In genomic region chr2:47402805-47403691, GRCh38 we compare ENCODE assay signal across 8 cellular contexts. TPM values are rescaled to one million over a fixed set of nuclear protein-coding genes. Genes with fewer than 3 reads are reported as not detected.
DNase-seq lines count a peak whose midpoint lies in the region; ATAC-seq and TF ChIP-seq lines count a peak whose summit lies in the region.

Gene MSH2 (plus strand): TSS chr2:47403156. CDS start chr2:47403192, 36 bp downstream.

- H3K36me3 Mint-ChIP-seq in activated T-cell treated with anti-CD3 and anti-CD28 coated beads, Interleukin-2, amount 50 U/mL, for 24 hours (ENCODE audit: low read depth): peaks cover 42% of the 10 kb centered on the region

- CTCF ChIA-PET in Panc1 (lab: Charles Lee): interaction anchor here (0.6 to 1.1 kb wide), 4 partner anchors 15 to 68 kb away, joined by 3 to 9 read pairs (median 5); no protein-coding TSS in a partner anchor

- H3K4me3 Mint-ChIP-seq in activated T-cell treated with anti-CD3 and anti-CD28 coated beads, Interleukin-2, amount 50 U/mL, for 24 hours: peak within 1 kb of the TSS; percentile 96

- H2AFZ ChIP-seq in KMS-11 (ENCODE audit: low read depth): peak within 1 kb of the TSS; percentile 94

- H3K9me3 Mint-ChIP-seq in activated T-cell treated with anti-CD3 and anti-CD28 coated beads, Interleukin-2, amount 50 U/mL, for 24 hours: no peaks in the 10 kb centered on the region

- peak within 1 kb of the TSS; percentile 78 for H3K27ac ChIP-seq in KMS-11
- peak within 1 kb of the TSS; percentile 84 for H3K27ac ChIP-seq in Panc1 (ENCODE audit: low read length)
- H3K27ac ChIP-seq in esophagus (ENCODE audit: low read depth in 2 of 2, low read length in 1 of 2): peak within 1 kb of the TSS; percentile 26 to 84

- in situ Hi-C loops in Panc1 (cut with HindIII; ENCODE audit: low pct_unique_long_range_greater_than_20kb, low sequenced_read_pairs): no loop called here

- H3K27me3 ChIP-seq in KMS-11 (ENCODE audit: insufficient read depth, low read depth) (no peaks in the 10 kb centered on the region), Panc1 (ENCODE audit: control insufficient read depth, insufficient read depth, low read length) (no peaks in the 10 kb centered on the region), esophagus (ENCODE audit: control insufficient read depth in 1 of 2, insufficient read depth in 2 of 2, low read length in 2 of 2) (no peaks in the 10 kb centered on the region), mucosa of stomach (ENCODE audit: control insufficient read depth, insufficient read depth, low read length) (no peaks in the 10 kb centered on the region)

- peak within 1 kb of the TSS; percentile 98 for H3K27ac Mint-ChIP-seq in activated T-cell treated with anti-CD3 and anti-CD28 coated beads, Interleukin-2, amount 50 U/mL, for 24 hours

- no peaks in the 10 kb centered on the region for H3K27me3 Mint-ChIP-seq in activated T-cell treated with anti-CD3 and anti-CD28 coated beads, Interleukin-2, amount 50 U/mL, for 24 hours

- H3K9me3 ChIP-seq in Panc1 (ENCODE audit: control insufficient read depth, insufficient read depth, low read depth, low read length) (no peaks in the 10 kb centered on the region), esophagus (ENCODE audit: control insufficient read depth in 2 of 2, insufficient read depth in 1 of 2, low read depth in 1 of 2, low read length in 1 of 2) (no peaks in the 10 kb centered on the region), mucosa of stomach (ENCODE audit: control insufficient read depth, low read length) (no peaks in the 10 kb centered on the region)

- peaks cover 37% of the 10 kb centered on the region for H3K4me1 Mint-ChIP-seq in activated T-cell treated with anti-CD3 and anti-CD28 coated beads, Interleukin-2, amount 50 U/mL, for 24 hours (ENCODE audit: low read depth)

- peak; percentile 94 for ATAC-seq in GM21737 (IDR thresholded peaks at IDR 0.05; ENCODE audit: unreplicated experiment)
- peak; percentile 97 for ATAC-seq in Panc1

- H3K36me3 ChIP-seq in KMS-11 (ENCODE audit: insufficient read depth) (0 out of 2 replicates have a peak, but pooled peaks cover under 1% of the 10 kb centered on the region), Panc1 (ENCODE audit: control insufficient read depth, insufficient read depth, low read length) (no peaks in the 10 kb centered on the region; the same call in 1 of the 2 replicates), esophagus (ENCODE audit: control insufficient read depth in 2 of 2, insufficient read depth in 2 of 2, low read length in 1 of 2) (no peaks in the 10 kb centered on the region), mucosa of stomach (ENCODE audit: control insufficient read depth, insufficient read depth, low read length) (no peaks in the 10 kb centered on the region)

- no TSS peak for BruUV-seq in Panc1 (replicated peaks; lab: Mats Ljungman, UMichigan)

- no peak for TF ChIP-seq CTCF in KMS-11 (conservative IDR thresholded peaks at IDR 0.05; ENCODE audit: low read depth, low read length)
- TF ChIP-seq CTCF in Panc1 (IDR thresholded peaks at IDR 0.05): no peak

- H3K9ac ChIP-seq in KMS-11: peak within 1 kb of the TSS; percentile 78
- peak within 1 kb of the TSS; percentile 68 for H3K9ac ChIP-seq in mucosa of stomach (ENCODE audit: low read length)

- H3K4me1 ChIP-seq in KMS-11 (ENCODE audit: low read depth, poor library complexity, severe bottlenecking) (peaks cover 49% of the 10 kb centered on the region), Panc1 (ENCODE audit: control insufficient read depth, insufficient read depth, low read length) (no peaks in the 10 kb centered on the region; the same call in 1 of the 2 replicates), esophagus (ENCODE audit: control insufficient read depth in 2 of 2, insufficient read depth in 2 of 2, low read length in 1 of 2) (peaks cover 0 to 6% of the 10 kb centered on the region in 2 donors), mucosa of stomach (ENCODE audit: control insufficient read depth, insufficient read depth, low read length) (peaks cover 8% of the 10 kb centered on the region)

- H4K20me1 ChIP-seq in KMS-11 (ENCODE audit: insufficient read depth): no peaks in the 10 kb centered on the region

- 0 to 1% methylated on average over 78 of the region's 78 CpGs for WGBS in esophagus, 2 donors

- POLR2A ChIA-PET in Panc1 (lab: Charles Lee): interaction anchor here (0.5 to 0.7 kb wide), 7 partner anchors 8 to 234 kb away, joined by 3 to 15 read pairs (median 5); no protein-coding TSS in a partner anchor

- H3K79me2 ChIP-seq in KMS-11 (ENCODE audit: insufficient read depth, low read depth): peaks cover 48% of the 10 kb centered on the region

- intact Hi-C loops in Panc1 (cut with micrococcal nuclease; ENCODE audit: unreplicated experiment): no loop called here

- peak within 1 kb of the TSS; percentile 99 for H3K4me2 ChIP-seq in KMS-11

- DNase-seq in DMS53 treated with DMSO at 0.1 percent for 48 hours (lab: John Stamatoyannopoulos, UW; ENCODE audit: unreplicated experiment) (peak; percentile 93), Panc1 (ENCODE audit: low read depth, low spot score) (peak; percentile 67)
- peak; percentile 94 for DNase-seq in activated T-cell treated with anti-CD3 and anti-CD28 coated beads, Interleukin-2, amount 50 U/mL, for 24 hours
- DNase-seq in stimulated activated CD8-positive, alpha-beta memory T cell treated with anti-CD3 and anti-CD28 coated beads, Interleukin-4, amount 100 ng/mL, for 48 hours: peak; percentile 94

- H3K4me3 ChIP-seq in KMS-11 (IDR thresholded peaks at IDR 0.05; ENCODE audit: insufficient read depth, low read depth, low read length) (peak within 1 kb of the TSS; percentile 43), Panc1 (ENCODE audit: low read depth in 2 of 2, low read length in 2 of 2) (peak within 1 kb of the TSS; percentile 76 to 85), esophagus (ENCODE audit: low read depth in 1 of 2, low read length in 2 of 2) (peak within 1 kb of the TSS; percentile 92 to 94), mucosa of stomach (ENCODE audit: low read length) (peak within 1 kb of the TSS; percentile 57)

RNA-seq across cellular contexts. Expression of gene MSH2, which starts in this region (rescaled TPM):
- total RNA-seq in Panc1 (2021; ENCODE audit: unreplicated experiment): 72.2 TPM
- polyA plus RNA-seq in Panc1 (2012; ENCODE audit: insufficient read length): 29.7 TPM
- 10 to 100 TPM in 1 of 2 donors, 1 to 10 TPM in 1; 6.2 to 12.0 TPM for polyA plus RNA-seq in esophagus

Comparison
In these comparisons a context has a peak if more than half of its experiments do, and no peak if none do; other contexts are left out.
1. Peak in every context shown above with its lines: DNase-seq, ATAC-seq, H3K4me3 ChIP-seq and H3K27ac ChIP-seq.
2. H3K4me3 ChIP-seq: peak in every context shown above with its lines; median percentile 93 in esophagus; 80 in Panc1; 57 in mucosa of stomach; 43 in KMS-11.